28 cellular contexts compared by ENCODE assay signal in genomic region chr2:46195819-46196218, GRCh38.
"Had no signal": no experiment of that assay in that cellular context is flagged by ENCODE, and none has a peak within 500 bp of the region (broad histone marks: within the 10 kb centered on the region; RNA-seq: fewer than 3 reads in every experiment).

No MANE protein-coding gene starts in this region.

- H3K9me3 ChIP-seq: adrenal gland, body of pancreas, breast epithelium, MG63, SJCRH30 had no signal

- FAIRE-seq: astrocyte had no signal

- DNase-seq: activated CD4-positive, alpha-beta memory T cell treated with anti-CD3 and anti-CD28 coated beads, Interleukin-2, amount 10 ng/mL, durations not matched to agents 7 days and 5 days; activated CD4-positive, alpha-beta T cell treated with anti-CD3 and anti-CD28 coated beads for 1 hour; activated CD4-positive, alpha-beta T cell treated with anti-CD3 and anti-CD28 coated beads for 48 hours; activated CD4-positive, CD25-positive, alpha-beta regulatory T cell; activated gamma-delta T cell treated with Interleukin-2 at 50 U/mL for 16 hours; activated naive CD4-positive, alpha-beta T cell treated with anti-CD3 and anti-CD28 coated beads for 36 hours; activated T-cell treated with anti-CD3 and anti-CD28 coated beads, Interleukin-2, amount 50 U/mL, for 24 hours; adrenal gland; body of pancreas; Kasumi-1; KG1; MG63; NCI-H1048; NCI-H1105 treated with DMSO at 0.1 percent for 48 hours; NCI-H1436; NCI-H1694; NCI-H1930; NCI-H2081 treated with DMSO at 0.1 percent for 48 hours; NCI-H345; NCI-H524 treated with DMSO at 0.1 percent for 48 hours; SHP77; T1000; WERI-Rb-1 had no signal

- ATAC-seq: activated naive CD4-positive, alpha-beta T cell treated with anti-CD3 and anti-CD28 coated beads, Interleukin-2, amount 50 U/mL, for 72 hours; body of pancreas had no signal

- H3K27ac ChIP-seq: adrenal gland, body of pancreas, SJCRH30, SK-N-MC, WERI-Rb-1 had no signal

- H3K27me3 ChIP-seq: adrenal gland, body of pancreas, breast epithelium, MG63, SJCRH30 had no signal

- H3K36me3 ChIP-seq: adrenal gland, breast epithelium, MG63, SJCRH30, WERI-Rb-1 had no signal

- H3K4me3 ChIP-seq: adrenal gland, body of pancreas, breast epithelium, MG63, SJCRH30, SK-N-MC had no signal

- H3K4me1 ChIP-seq: body of pancreas, breast epithelium, SJCRH30 had no signal
